8 cellular contexts compared by ENCODE assay signal in the genomic region with DNA sequence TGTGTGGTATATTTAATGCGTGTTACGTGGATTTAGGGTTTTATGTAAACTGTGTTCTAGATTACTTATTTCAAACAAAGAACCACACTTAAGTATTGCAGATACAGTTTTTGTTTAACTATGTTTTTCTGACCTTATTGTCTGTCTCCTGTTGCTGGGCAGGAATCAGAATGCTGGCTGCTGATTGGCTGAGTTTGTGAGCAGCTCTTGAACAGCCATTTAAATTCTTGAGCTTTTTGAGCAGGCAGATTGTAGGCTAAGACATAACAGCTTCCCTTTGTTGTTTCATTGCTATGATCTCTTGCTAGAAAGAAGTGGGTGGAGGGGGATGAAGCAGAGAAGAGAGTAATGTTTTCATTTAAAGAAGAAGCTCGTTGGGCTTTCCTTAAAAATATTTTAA. TPM values are rescaled to one million over a fixed set of nuclear protein-coding genes. Genes with fewer than 3 reads are reported as not detected.
DNase-seq lines count a peak whose midpoint lies in the region; ATAC-seq and TF ChIP-seq lines count a peak whose summit lies in the region.

No MANE protein-coding gene starts in this region.

- intact Hi-C loops in thyroid gland (cut with DNase I) = no loop called here

- WGBS in gastroesophageal sphincter (ENCODE audit: low coverage in 1 of 2), 2 donors = 46 to 66% methylated on average over 3 of the region's 3 CpGs
- no CpG with 5 or more reads among the region's 3 CpGs for WGBS in neuronal stem cell (ENCODE audit: extremely low coverage in 2 of 2, insufficient read length in 2 of 2, insufficient replicate concordance in 1 of 2), 2 donors
- WGBS in thyroid gland, 2 donors = 52 to 54% methylated on average over 3 of the region's 3 CpGs

- H3K14ac ChIP-seq in neuronal stem cell (ENCODE audit: low read length) = no peak overlapping the region

- no peak overlapping the region for H3K9ac ChIP-seq in neuronal stem cell (ENCODE audit: low read depth, low read length, poor library complexity)

- H3K9me3 ChIP-seq in gastroesophageal sphincter (peaks cover 0 to 11% (median 0%) of the 10 kb centered on the region in 3 donors), neuronal stem cell (replicated peaks in 1 of 2; ENCODE audit: control insufficient read depth in 2 of 2, insufficient read depth in 1 of 2, low read depth in 1 of 2, low read length in 2 of 2) (peaks cover 10 to 38% of the 10 kb centered on the region in 2 donors), thyroid gland (no peaks in the 10 kb centered on the region)

- H3K27me3 ChIP-seq in gastroesophageal sphincter (no peaks in the 10 kb centered on the region), neuronal stem cell (ENCODE audit: control insufficient read depth in 3 of 3, insufficient read depth in 3 of 3, low read depth in 1 of 3, low read length in 3 of 3) (no peaks in the 10 kb centered on the region), thyroid gland (no peaks in the 10 kb centered on the region)

- H3K79me1 ChIP-seq in neuronal stem cell (ENCODE audit: low read depth, low read length) = no peaks in the 10 kb centered on the region

- H2BK12ac ChIP-seq in neuronal stem cell (ENCODE audit: low read length) = no peak overlapping the region

- H4K91ac ChIP-seq in neuronal stem cell (ENCODE audit: low read depth, low read length, poor library complexity) = no peak overlapping the region

- H2AK5ac ChIP-seq in neuronal stem cell (ENCODE audit: low read depth, low read length) = no peak overlapping the region

- H2BK120ac ChIP-seq in neuronal stem cell (ENCODE audit: low read depth, low read length) = no peak overlapping the region

- H3K36me3 ChIP-seq in gastroesophageal sphincter = peaks cover 0 to 7% of the 10 kb centered on the region in 2 donors
- peaks cover 7 to 20% of the 10 kb centered on the region in 2 donors for H3K36me3 ChIP-seq in neuronal stem cell (replicated peaks in 1 of 2; ENCODE audit: control insufficient read depth in 2 of 2, insufficient read depth in 2 of 2, low read length in 2 of 2)
- no peaks in the 10 kb centered on the region for H3K36me3 ChIP-seq in thyroid gland

- no peak overlapping the region for H2AFZ ChIP-seq in neuronal stem cell (ENCODE audit: low read length)

- no peak overlapping the region for H3K4me2 ChIP-seq in neuronal stem cell (ENCODE audit: insufficient read depth, low read length, poor library complexity, severe bottlenecking)

- H3K4me1 ChIP-seq in gastroesophageal sphincter (peaks cover 12 to 66% (median 18%) of the 10 kb centered on the region in 3 donors), neuronal stem cell (ENCODE audit: control insufficient read depth in 2 of 2, insufficient read depth in 1 of 2, low read depth in 1 of 2, low read length in 2 of 2) (peaks cover 5 to 6% of the 10 kb centered on the region in 2 donors), thyroid gland (peaks cover 31 to 38% of the 10 kb centered on the region in 2 donors)

- H4K8ac ChIP-seq in neuronal stem cell (ENCODE audit: low read depth, low read length) = no peak overlapping the region

- TF ChIP-seq POLR2A in gastroesophageal sphincter (IDR thresholded peaks at IDR 0.05) (no peak), thyroid gland (IDR thresholded peaks at IDR 0.05) (no peak)

- no peak overlapping the region for H3K4ac ChIP-seq in neuronal stem cell (ENCODE audit: low read length)

- H3K4me3 ChIP-seq in GM12865 (ENCODE audit: low read depth, low read length) (no peak overlapping the region), gastroesophageal sphincter (no peak overlapping the region), neuronal stem cell (ENCODE audit: low read length in 2 of 2) (no peak overlapping the region), thyroid gland (replicated peaks in 1 of 3) (no peak overlapping the region)

- TF ChIP-seq CTCF in GM12865 (IDR thresholded peaks at IDR 0.05; ENCODE audit: insufficient read depth, low read depth, low read length, missing control alignments) (no peak), gastroesophageal sphincter (IDR thresholded peaks at IDR 0.05) (no peak), thyroid gland (IDR thresholded peaks at IDR 0.05) (no peak), GM20000 (IDR thresholded peaks at IDR 0.05; ENCODE audit: extremely low read depth, missing control alignments) (no peak)

- no peak for TF ChIP-seq EP300 in gastroesophageal sphincter (IDR thresholded peaks at IDR 0.05)

- peak; percentile 69 for ATAC-seq in gastroesophageal sphincter
- ATAC-seq in HG03457 (IDR thresholded peaks at IDR 0.05; ENCODE audit: unreplicated experiment) = no peak

- no peak overlapping the region for H2BK15ac ChIP-seq in neuronal stem cell (ENCODE audit: low read length)

- DNase-seq in GM12865 (ENCODE audit: low read depth) (peak; percentile 40), OCI-M1 (lab: John Stamatoyannopoulos, UW) (peak; percentile 70), neuronal stem cell (ENCODE audit: low spot score) (peak; percentile 90), thyroid gland (peak; percentile 80), GM20000 (ENCODE audit: low spot score) (no peak)
- DNase-seq in activated naive CD4-positive, alpha-beta T cell (lab: John Stamatoyannopoulos, UW) = peak in 3 of 4 experiments; percentile 10 to 49 (median 17)

- H3K27ac ChIP-seq in gastroesophageal sphincter (peak overlapping the region in 2 of 4 donors; percentile 1 to 36), neuronal stem cell (replicated peaks; ENCODE audit: low read length) (no peak overlapping the region), thyroid gland (peak overlapping the region; percentile 47 to 68 (median 58))

- no peak overlapping the region for H2BK5ac ChIP-seq in neuronal stem cell (ENCODE audit: low read length)

- H3K18ac ChIP-seq in neuronal stem cell (ENCODE audit: low read length) = no peak overlapping the region

- H3K23ac ChIP-seq in neuronal stem cell (ENCODE audit: low read depth, low read length, poor library complexity) = no peak overlapping the region

RNA-seq across cellular contexts. Expression of gene ATF7IP, which starts 52.2 kb away (rescaled TPM):
- total RNA-seq in gastroesophageal sphincter (10 to 100 TPM; 32.0 to 71.8 (median 32.7) TPM), thyroid gland (10 to 100 TPM; 64.4 to 87.2 (median 76.2) TPM)
- polyA plus RNA-seq in neuronal stem cell (2013, experiment 1 of 2) = 55.9 TPM
- 58.8 TPM for polyA plus RNA-seq in neuronal stem cell (2013, experiment 2 of 2)
